Comparison of ENCODE assay signal across 12 cellular contexts in genomic region chr13:25973576-25973975, GRCh38.
DNase-seq lines count a peak whose midpoint lies in the region; ATAC-seq and TF ChIP-seq lines count a peak whose summit lies in the region.
"Had no signal": no experiment of that assay in that cellular context is flagged by ENCODE, and none has a peak within 500 bp of the region (broad histone marks: within the 10 kb centered on the region; RNA-seq: fewer than 3 reads in every experiment).

No MANE protein-coding gene starts in this region.

- H2BK5ac ChIP-seq in mesenchymal stem cell (ENCODE audit: low read depth, low read length, poor library complexity, severe bottlenecking) = no peak overlapping the region

- H3K23ac ChIP-seq in mesenchymal stem cell (ENCODE audit: low read length in 2 of 2) = no peak overlapping the region

- no peak overlapping the region for H2BK120ac ChIP-seq in mesenchymal stem cell (ENCODE audit: low read depth, low read length)

- no peak overlapping the region for H3K18ac ChIP-seq in mesenchymal stem cell (ENCODE audit: low read depth in 1 of 2, low read length in 2 of 2)

- H2AK5ac ChIP-seq in mesenchymal stem cell (ENCODE audit: low read length, severe bottlenecking) = no peak overlapping the region

- H2AFZ ChIP-seq in HCT116 (ENCODE audit: low read depth, low read length, poor library complexity, severe bottlenecking) (no peak overlapping the region), mesenchymal stem cell (ENCODE audit: low read depth, low read length) (no peak overlapping the region)
- H2AFZ ChIP-seq: PC-9 had no signal

- TF ChIP-seq POLR2A in HCT116 (IDR thresholded peaks at IDR 0.05; ENCODE audit: borderline replicate concordance, extremely low read depth, insufficient read depth, insufficient read length) = no peak

- H3K4me3 ChIP-seq in HCT116 (replicated peaks in 1 of 2; ENCODE audit: low read depth in 1 of 2, low read length in 2 of 2) (no peak overlapping the region), mesenchymal stem cell (ENCODE audit: insufficient read depth in 1 of 2, low read depth in 1 of 2, low read length in 2 of 2) (no peak overlapping the region)
- H3K4me3 ChIP-seq: A549, PC-9 had no signal

- no peak overlapping the region for H4K8ac ChIP-seq in mesenchymal stem cell (ENCODE audit: low read length)

- no peak overlapping the region for H3K14ac ChIP-seq in mesenchymal stem cell (ENCODE audit: low read length in 2 of 2)

- H3K27ac Mint-ChIP-seq in glutamatergic neuron (ENCODE audit: unreplicated experiment) = peak overlapping the region; percentile 95
- H3K27ac Mint-ChIP-seq: mesothelial cell of epicardium had no signal

- H3K9ac ChIP-seq in HCT116 (ENCODE audit: low read length) (no peak overlapping the region), mesenchymal stem cell (ENCODE audit: low read length) (no peak overlapping the region)

- TF ChIP-seq CTCF in HCT116 (IDR thresholded peaks at IDR 0.05 in 2 of 3, conservative IDR thresholded peaks at IDR 0.05 in 1 of 3; ENCODE audit: borderline replicate concordance in 1 of 3, insufficient read depth in 1 of 3, low read depth in 2 of 3, low read length in 2 of 3) = no peak
- no peak for TF ChIP-seq CTCF in glutamatergic neuron (IDR thresholded peaks at IDR 0.05; ENCODE audit: partially characterized antibody, unreplicated experiment)

- DNase-seq in NCI-H82 (lab: John Stamatoyannopoulos, UW) (peak; percentile 40), NCI-H82 treated with DMSO at 0.1 percent for 48 hours (lab: John Stamatoyannopoulos, UW; ENCODE audit: unreplicated experiment) (no peak), HCT116 (ENCODE audit: low read depth, low spot score) (no peak), glutamatergic neuron (no peak), mesenchymal stem cell (no peak), 8988T (no peak)
- no peak for DNase-seq in activated T-cell treated with anti-CD3 and anti-CD28 coated beads, Interleukin-2, amount 50 U/mL, for 4 hours
- DNase-seq: hippocampal formation, PC-9 had no signal

- no peak overlapping the region for H3K4me3 Mint-ChIP-seq in activated T-cell treated with anti-CD3 and anti-CD28 coated beads, Interleukin-2, amount 50 U/mL, for 4 hours
- H3K4me3 Mint-ChIP-seq in glutamatergic neuron (ENCODE audit: unreplicated experiment) = peak overlapping the region; percentile 71
- H3K4me3 Mint-ChIP-seq: mesothelial cell of epicardium had no signal

- intact Hi-C loops in HCT116 (cut with micrococcal nuclease) = no loop called here

- BruUV-seq in HCT116 (replicated peaks; lab: Mats Ljungman, UMichigan) = no TSS peak

- H3K27ac ChIP-seq in HCT116 (ENCODE audit: low read depth, low read length) (no peak overlapping the region), mesenchymal stem cell (ENCODE audit: low read length, poor library complexity, severe bottlenecking) (no peak overlapping the region)
- H3K27ac ChIP-seq: A549, PC-9 had no signal

- H3K79me2 ChIP-seq in HCT116 (ENCODE audit: insufficient read depth, low read length) = no peaks in the 10 kb centered on the region

- H3K79me1 ChIP-seq in mesenchymal stem cell (replicated peaks; ENCODE audit: low read length, poor library complexity, severe bottlenecking) = no peaks in the 10 kb centered on the region

- H3K4me2 ChIP-seq in HCT116 (ENCODE audit: low read length) (no peak overlapping the region), mesenchymal stem cell (ENCODE audit: low read length, poor library complexity, severe bottlenecking) (no peak overlapping the region)
- H3K4me2 ChIP-seq: A549, PC-9 had no signal

- H3K9me3 Mint-ChIP-seq in activated T-cell treated with anti-CD3 and anti-CD28 coated beads, Interleukin-2, amount 50 U/mL, for 4 hours = no peaks in the 10 kb centered on the region
- peaks cover 30% of the 10 kb centered on the region for H3K9me3 Mint-ChIP-seq in glutamatergic neuron (ENCODE audit: unreplicated experiment)
- H3K9me3 Mint-ChIP-seq: mesothelial cell of epicardium had no signal

- H2BK12ac ChIP-seq in mesenchymal stem cell (ENCODE audit: low read length in 2 of 2) = no peak overlapping the region

- H3K9me3 ChIP-seq in HCT116 (ENCODE audit: control insufficient read depth in 1 of 2, insufficient read depth in 1 of 2, low read depth in 1 of 2, low read length in 2 of 2) = no peaks in the 10 kb centered on the region
- H3K9me3 ChIP-seq in mesenchymal stem cell (ENCODE audit: control insufficient read depth, low read length) = no peaks in the 10 kb centered on the region
- H3K9me3 ChIP-seq: A549 had no signal

- H3K36me3 Mint-ChIP-seq in activated T-cell treated with anti-CD3 and anti-CD28 coated beads, Interleukin-2, amount 50 U/mL, for 4 hours (ENCODE audit: insufficient read depth) = no peaks in the 10 kb centered on the region
- no peaks in the 10 kb centered on the region for H3K36me3 Mint-ChIP-seq in glutamatergic neuron (ENCODE audit: unreplicated experiment)

- H3K27me3 ChIP-seq in HCT116 (ENCODE audit: insufficient read depth, low read length) (peaks cover 42% of the 10 kb centered on the region), mesenchymal stem cell (ENCODE audit: control insufficient read depth in 1 of 2, insufficient read depth in 1 of 2, low read length in 2 of 2) (peaks cover 0 to 23% of the 10 kb centered on the region in 2 experiments)

- no peaks in the 10 kb centered on the region for H3K36me3 ChIP-seq in HCT116 (ENCODE audit: control insufficient read depth in 1 of 2, insufficient read depth in 2 of 2, low read length in 2 of 2)
- peaks cover 0 to 5% of the 10 kb centered on the region in 2 experiments for H3K36me3 ChIP-seq in mesenchymal stem cell (ENCODE audit: control insufficient read depth in 1 of 2, insufficient read depth in 2 of 2, low read depth in 1 of 2, low read length in 2 of 2)

- no peaks in the 10 kb centered on the region for H3K27me3 Mint-ChIP-seq in activated T-cell treated with anti-CD3 and anti-CD28 coated beads, Interleukin-2, amount 50 U/mL, for 4 hours (ENCODE audit: low read depth)
- H3K27me3 Mint-ChIP-seq in glutamatergic neuron (ENCODE audit: unreplicated experiment) = peaks cover 16% of the 10 kb centered on the region

- CTCF ChIA-PET in HCT116 (lab: Charles Lee) = no interaction called here

- POLR2A ChIA-PET in HCT116 (lab: Charles Lee) = no interaction called here

- TF ChIP-seq RAD21 in HCT116 (IDR thresholded peaks at IDR 0.05; ENCODE audit: low read depth) = no peak

- no peaks in the 10 kb centered on the region for H3K9me2 ChIP-seq in HCT116 (ENCODE audit: insufficient read depth)

- H3K4me1 ChIP-seq in HCT116 (ENCODE audit: control insufficient read depth in 1 of 2, insufficient read depth in 2 of 2, low read length in 2 of 2) (no peaks in the 10 kb centered on the region), mesenchymal stem cell (ENCODE audit: control insufficient read depth, insufficient read depth, low read depth, low read length) (peaks cover 12% of the 10 kb centered on the region)
- H3K4me1 ChIP-seq: A549 had no signal

- no peaks in the 10 kb centered on the region for H4K20me1 ChIP-seq in HCT116 (ENCODE audit: insufficient read depth)

- no peak overlapping the region for H4K91ac ChIP-seq in mesenchymal stem cell (ENCODE audit: low read length)

- 77% methylated on average over 7 of the region's 7 CpGs for whole genome bisulfite sequencing in mesenchymal stem cell

- RAD21 ChIA-PET in HCT116 (lab: Charles Lee; ENCODE audit: low non-redundant PET in 1 of 2, low total read pairs in 2 of 2, uncharacterized antibody in 2 of 2, unreplicated experiment in 2 of 2) = no interaction called here

- H3K4me1 Mint-ChIP-seq in activated T-cell treated with anti-CD3 and anti-CD28 coated beads, Interleukin-2, amount 50 U/mL, for 4 hours (ENCODE audit: low read depth) = peaks cover 58% of the 10 kb centered on the region
- H3K4me1 Mint-ChIP-seq in glutamatergic neuron (ENCODE audit: low read depth, unreplicated experiment) = peaks cover 73% of the 10 kb centered on the region

- ATAC-seq in HCT116 = no peak
- ATAC-seq in activated T-cell treated with anti-CD3 and anti-CD28 coated beads, Interleukin-2, amount 50 U/mL, for 4 hours = peak; percentile 38 to 44
- ATAC-seq in HG03565 (IDR thresholded peaks at IDR 0.05; ENCODE audit: unreplicated experiment) = no peak
- ATAC-seq: A549 had no signal

- no peak overlapping the region for H2BK15ac ChIP-seq in mesenchymal stem cell (ENCODE audit: low read depth, poor library complexity, severe bottlenecking)

- H3K4ac ChIP-seq in mesenchymal stem cell (ENCODE audit: low read depth in 1 of 2, low read length in 2 of 2) = no peak overlapping the region

TF ChIP-seq in HCT116, 20 proteins besides CTCF, POLR2A, EP300 and RAD21:
- TF ChIP-seq ATF3 (IDR thresholded peaks at IDR 0.05) (no peak), REST (IDR thresholded peaks at IDR 0.05; ENCODE audit: low read depth) (no peak), TCF7L2 (IDR thresholded peaks at IDR 0.05; ENCODE audit: borderline replicate concordance, extremely low read depth, insufficient read depth, insufficient read length) (peak; percentile 15), EGR1 (IDR thresholded peaks at IDR 0.05; ENCODE audit: low read depth) (no peak), EZH2phosphoT487 (IDR thresholded peaks at IDR 0.05; ENCODE audit: borderline replicate concordance) (no peak)

Comparison
In these comparisons a context has a peak if more than half of its experiments do, and no peak if none do; other contexts are left out.
1. ATAC-seq: peak in activated T-cell treated with anti-CD3 and anti-CD28 coated beads, Interleukin-2, amount 50 U/mL, for 4 hours (2 of 2); none in HCT116 (single experiment) and HG03565 (single experiment).